ENCODE assay signal across 8 cellular contexts in genomic region chr4:59553739-59554126, GRCh38.
A peak's percentile ranks its signal among the peaks of the same experiment; 100 is the strongest.
DNase-seq lines count a peak whose midpoint lies in the region; ATAC-seq and TF ChIP-seq lines count a peak whose summit lies in the region.

No MANE protein-coding gene starts in this region.

- peak overlapping the region; percentile 47 for H3K27ac ChIP-seq in ACC112 (ENCODE audit: low read depth, low read length)
- H3K27ac ChIP-seq in OCI-LY3 (ENCODE audit: low read length), result peak overlapping the region; percentile 58

- H3K9ac ChIP-seq in OCI-LY3 (ENCODE audit: low read length), result peak overlapping the region; percentile 38

- no peaks in the 10 kb centered on the region for H4K20me1 ChIP-seq in OCI-LY3 (ENCODE audit: insufficient read depth, low read length)

- peaks cover 5% of the 10 kb centered on the region for H3K4me1 ChIP-seq in ACC112 (ENCODE audit: control insufficient read depth, insufficient read depth, low read length, unreplicated experiment)
- H3K4me1 ChIP-seq in OCI-LY3 (ENCODE audit: low read length), result peaks cover 15% of the 10 kb centered on the region

- peak; percentile 56 for ATAC-seq in GM21529 (IDR thresholded peaks at IDR 0.05; ENCODE audit: unreplicated experiment)

- no peaks in the 10 kb centered on the region for H3K9me3 ChIP-seq in OCI-LY3 (ENCODE audit: insufficient read depth, low read length)

- H3K36me3 ChIP-seq in ACC112 (ENCODE audit: insufficient read depth, low read length) (no peaks in the 10 kb centered on the region), OCI-LY3 (replicated peaks; ENCODE audit: low read depth, low read length) (no peaks in the 10 kb centered on the region)

- no peaks in the 10 kb centered on the region for H3K27me3 ChIP-seq in ACC112 (ENCODE audit: insufficient read depth, low read length)
- no peaks in the 10 kb centered on the region for H3K27me3 ChIP-seq in OCI-LY3 (ENCODE audit: low read depth, low read length)

- H2AFZ ChIP-seq in ACC112 (ENCODE audit: low read length, unreplicated experiment) (peak overlapping the region; percentile 29), OCI-LY3 (ENCODE audit: low read depth, low read length) (peak overlapping the region; percentile 88)

- H3K4me2 ChIP-seq in OCI-LY3 (ENCODE audit: low read length), result peak overlapping the region; percentile 66

- DNase-seq in fibroblast of mammary gland (ENCODE audit: low read depth) (peak; percentile 32), occipital lobe (lab: John Stamatoyannopoulos, UW) (no peak), nucleus accumbens (lab: John Stamatoyannopoulos, UW) (no peak)
- no peak for DNase-seq in stimulated activated CD8-positive, alpha-beta memory T cell treated with anti-CD3 and anti-CD28 coated beads, Interleukin-4, amount 100 ng/mL, for 48 hours
- DNase-seq in stimulated activated CD4-positive, alpha-beta T cell treated with anti-CD3 and anti-CD28 coated beads, Interleukin-2, amount 100 ng/mL, for 24 hours, result no peak

- no peaks in the 10 kb centered on the region for H3K79me2 ChIP-seq in ACC112 (ENCODE audit: control insufficient read depth, insufficient read depth, low read length, unreplicated experiment)
- no peaks in the 10 kb centered on the region for H3K79me2 ChIP-seq in OCI-LY3 (ENCODE audit: low read length)

- H3K4me3 ChIP-seq in ACC112 (ENCODE audit: low read depth, low read length) (peak overlapping the region; percentile 67), OCI-LY3 (ENCODE audit: low read length) (peak overlapping the region; percentile 57), fibroblast of mammary gland (ENCODE audit: control insufficient read depth, low read depth, low read length) (no peak overlapping the region)

- TF ChIP-seq CTCF in OCI-LY3 (IDR thresholded peaks at IDR 0.05; ENCODE audit: low read depth, low read length), result no peak
- no peak for TF ChIP-seq CTCF in fibroblast of mammary gland (conservative IDR thresholded peaks at IDR 0.05; ENCODE audit: control insufficient read depth, insufficient read depth, low read depth, low read length)
